ENCODE assay signal across 16 cellular contexts in genomic region chr6:51843470-51844390, GRCh38.
"Had no signal": no experiment of that assay in that cellular context is flagged by ENCODE, and none has a peak within 500 bp of the region (broad histone marks: within the 10 kb centered on the region; RNA-seq: fewer than 3 reads in every experiment).

No MANE protein-coding gene starts in this region.

- H3K27ac Mint-ChIP-seq: activated naive CD8-positive, alpha-beta T cell; naive thymus-derived CD8-positive, alpha-beta T cell had no signal

- H3K36me3 Mint-ChIP-seq: activated naive CD8-positive, alpha-beta T cell; naive thymus-derived CD8-positive, alpha-beta T cell had no signal

- H3K27ac ChIP-seq: brain microvascular endothelial cell, ovary, upper lobe of left lung had no signal

- H3K27me3 ChIP-seq: brain microvascular endothelial cell, ovary, upper lobe of left lung had no signal

- ATAC-seq: esophagus mucosa; left cardiac atrium; mucosa of descending colon; naive thymus-derived CD8-positive, alpha-beta T cell; stimulated activated naive CD8-positive, alpha-beta T cell treated with anti-CD3 and anti-CD28 coated beads, Interleukin-15, Interleukin-2, amounts not matched to agents 100 U/mL and 50 U/mL, for 24 hours had no signal

- H3K36me3 ChIP-seq: brain microvascular endothelial cell, ovary, upper lobe of left lung had no signal

- DNase-seq: activated CD4-positive, alpha-beta T cell treated with anti-CD3 and anti-CD28 coated beads, Interleukin-2, amount 50 U/mL, for 1 hour; activated CD4-positive, CD25-positive, alpha-beta regulatory T cell; activated T-cell treated with anti-CD3 and anti-CD28 coated beads, Interleukin-2, amount 50 U/mL, for 1 hour; brain microvascular endothelial cell; cerebellar nuclear complex; dermis blood vessel endothelial cell; left cardiac atrium; mucosa of descending colon; naive thymus-derived CD8-positive, alpha-beta T cell; ovary; stimulated activated CD4-positive, alpha-beta T cell treated with anti-CD3 and anti-CD28 coated beads, Interleukin-2, amount 100 ng/mL, for 48 hours; stimulated activated naive CD8-positive, alpha-beta T cell treated with anti-CD3 and anti-CD28 coated beads, Interleukin-15, Interleukin-2, amounts not matched to agents 100 U/mL and 50 U/mL, for 24 hours; T-helper 2 cell; upper lobe of left lung had no signal

- H3K4me3 ChIP-seq: mucosa of descending colon, ovary, upper lobe of left lung had no signal

- H3K4me3 Mint-ChIP-seq: activated naive CD8-positive, alpha-beta T cell; naive thymus-derived CD8-positive, alpha-beta T cell had no signal

- H3K4me1 ChIP-seq: upper lobe of left lung had no signal

- H3K27me3 Mint-ChIP-seq: activated naive CD8-positive, alpha-beta T cell had no signal

- H3K9me3 ChIP-seq: mucosa of descending colon, ovary, upper lobe of left lung had no signal

- H3K4me1 Mint-ChIP-seq: naive thymus-derived CD8-positive, alpha-beta T cell had no signal
